Comparison of ENCODE assay signal across 8 cellular contexts in the genomic region with DNA sequence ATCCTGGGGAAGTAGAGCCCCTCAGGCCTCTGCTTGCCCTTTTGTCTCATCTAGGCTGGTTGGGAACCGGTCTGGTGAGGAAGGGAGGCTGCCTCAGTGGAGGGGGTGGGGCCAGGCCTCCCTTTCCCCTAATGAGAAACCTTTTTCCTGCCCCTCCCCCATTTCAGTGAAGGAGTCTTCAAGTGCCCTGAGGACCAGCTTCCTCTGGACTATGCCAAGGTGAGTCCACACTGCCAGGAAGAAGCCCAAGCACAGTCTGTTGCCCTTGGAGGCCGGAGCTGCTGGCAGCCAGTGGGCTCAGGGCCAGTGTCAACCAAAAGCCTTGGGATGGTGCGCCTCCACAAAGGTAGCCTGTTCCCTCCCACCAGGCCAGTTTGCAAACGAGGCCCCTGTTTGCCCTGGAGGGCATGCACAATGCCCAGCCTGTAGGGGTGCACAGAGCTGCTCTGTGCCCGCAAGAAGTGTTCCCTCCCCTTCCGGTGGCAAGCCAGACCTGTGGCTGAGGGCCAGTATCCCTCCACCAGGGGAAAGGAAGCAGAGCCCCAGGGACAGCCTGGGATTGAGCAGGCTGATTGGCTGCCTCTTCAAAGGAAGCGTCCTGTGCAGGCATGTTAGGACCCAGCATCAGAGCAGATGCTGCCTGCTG. TPM values are rescaled to one million over a fixed set of nuclear protein-coding genes. Genes with fewer than 3 reads are reported as not detected.
DNase-seq lines count a peak whose midpoint lies in the region; ATAC-seq and TF ChIP-seq lines count a peak whose summit lies in the region.

No MANE protein-coding gene starts in this region.

- H3K9me3 ChIP-seq in BLaER1 treated with 17β-estradiol and CSF1 and Interleukin-3, amounts not matched to agents 10 nM and 100 nM (replicated peaks in 1 of 11): no peaks in the 10 kb centered on the region
- no peaks in the 10 kb centered on the region for H3K9me3 ChIP-seq in duodenal mucosa (ENCODE audit: control insufficient read depth in 1 of 2, low read length in 2 of 2)
- no peaks in the 10 kb centered on the region for H3K9me3 ChIP-seq in neural cell (ENCODE audit: low read length)

- peaks cover 43% of the 10 kb centered on the region for H3K79me2 ChIP-seq in neural cell (replicated peaks; ENCODE audit: insufficient read depth, low read length)

- H3K4me2 ChIP-seq in BLaER1 treated with 17β-estradiol and CSF1 and Interleukin-3, amounts not matched to agents 10 nM and 100 nM: peak overlapping the region; percentile 84 to 100 (median 97)
- H3K4me2 ChIP-seq in neural cell (ENCODE audit: low read length): no peak overlapping the region

- H3K4me3 ChIP-seq in BLaER1 treated with 17β-estradiol and CSF1 and Interleukin-3, amounts not matched to agents 10 nM and 100 nM: peak overlapping the region in 6 of 10 experiments; percentile 78 to 99 (median 94); a peak in 9 of 20 replicates
- H3K4me3 ChIP-seq in duodenal mucosa (ENCODE audit: low read depth in 1 of 2, low read length in 2 of 2) (peak overlapping the region; percentile 59 to 99), neural cell (ENCODE audit: low read length) (peak overlapping the region; percentile 84)

- no peak overlapping the region for H2AFZ ChIP-seq in neural cell (ENCODE audit: low read depth, low read length)

- peak overlapping the region in 8 of 11 experiments; percentile 14 to 95 (median 92); a peak in 13 of 22 replicates for H3K27ac ChIP-seq in BLaER1 treated with 17β-estradiol and CSF1 and Interleukin-3, amounts not matched to agents 10 nM and 100 nM
- H3K27ac ChIP-seq in duodenal mucosa (ENCODE audit: low read depth, low read length) (peak overlapping the region; percentile 99), neural cell (ENCODE audit: low read length) (peak overlapping the region; percentile 97)

- H4K20me1 ChIP-seq in BLaER1 treated with 17β-estradiol and CSF1 and Interleukin-3, amounts not matched to agents 10 nM and 100 nM: peaks cover 73 to 86% (median 77%) of the 10 kb centered on the region in 11 experiments
- H4K20me1 ChIP-seq in neural cell (ENCODE audit: insufficient read depth): peaks cover 28% of the 10 kb centered on the region

- TF ChIP-seq CTCF in neural cell (IDR thresholded peaks at IDR 0.05; ENCODE audit: poor library complexity, severe bottlenecking): no peak
- TF ChIP-seq CTCF in GM10266 (IDR thresholded peaks at IDR 0.05; ENCODE audit: control insufficient read depth, insufficient read depth, low read depth, missing control alignments): no peak

- peaks cover 52 to 65% (median 61%) of the 10 kb centered on the region in 11 experiments for H3K36me3 ChIP-seq in BLaER1 treated with 17β-estradiol and CSF1 and Interleukin-3, amounts not matched to agents 10 nM and 100 nM
- peaks cover 20 to 38% of the 10 kb centered on the region in 2 donors for H3K36me3 ChIP-seq in duodenal mucosa (ENCODE audit: control insufficient read depth in 1 of 2, insufficient read depth in 2 of 2, low read length in 2 of 2)
- peaks cover 22% of the 10 kb centered on the region for H3K36me3 ChIP-seq in neural cell (ENCODE audit: insufficient read depth, low read length)

- H3K27me3 ChIP-seq in BLaER1 treated with 17β-estradiol and CSF1 and Interleukin-3, amounts not matched to agents 10 nM and 100 nM: no peaks in the 10 kb centered on the region
- no peaks in the 10 kb centered on the region for H3K27me3 ChIP-seq in duodenal mucosa (ENCODE audit: control insufficient read depth in 1 of 2, insufficient read depth in 2 of 2, low read length in 2 of 2)
- no peaks in the 10 kb centered on the region for H3K27me3 ChIP-seq in neural cell (ENCODE audit: insufficient read depth, low read depth, low read length)

- H3K9me2 ChIP-seq in neural cell (ENCODE audit: insufficient read depth, low read length): no peaks in the 10 kb centered on the region

- ATAC-seq in GM21576 (IDR thresholded peaks at IDR 0.05; ENCODE audit: unreplicated experiment) (no peak), GM19395 (IDR thresholded peaks at IDR 0.05; ENCODE audit: unreplicated experiment) (no peak)

- TF ChIP-seq EP300 in neural cell (conservative IDR thresholded peaks at IDR 0.05; ENCODE audit: poor library complexity, severe bottlenecking): no peak

- no peak for TF ChIP-seq RAD21 in neural cell (conservative IDR thresholded peaks at IDR 0.05)

- peaks cover 4% of the 10 kb centered on the region for H3F3A ChIP-seq in neural cell (ENCODE audit: insufficient read depth, low read length, poor library complexity, severe bottlenecking)

- peak overlapping the region; percentile 88 to 98 (median 92); a peak in 21 of 22 replicates for H3K9ac ChIP-seq in BLaER1 treated with 17β-estradiol and CSF1 and Interleukin-3, amounts not matched to agents 10 nM and 100 nM
- H3K9ac ChIP-seq in duodenal mucosa (ENCODE audit: low read depth in 1 of 2, low read length in 2 of 2) (peak overlapping the region; percentile 95 to 99), neural cell (ENCODE audit: low read length) (peak overlapping the region; percentile 99)

- DNase-seq in NCI-H2196 (lab: John Stamatoyannopoulos, UW; ENCODE audit: unreplicated experiment) (peak; percentile 85), DMS153 (lab: John Stamatoyannopoulos, UW) (no peak), GM10266 (ENCODE audit: extremely low spot score) (no peak)

- H3K4me1 ChIP-seq in BLaER1 treated with 17β-estradiol and CSF1 and Interleukin-3, amounts not matched to agents 10 nM and 100 nM: peaks cover 37 to 61% (median 47%) of the 10 kb centered on the region in 10 experiments
- peaks cover 48 to 59% of the 10 kb centered on the region in 2 donors for H3K4me1 ChIP-seq in duodenal mucosa (ENCODE audit: control insufficient read depth in 1 of 2, insufficient read depth in 2 of 2, low read length in 2 of 2)

TF ChIP-seq in neural cell, 6 proteins besides CTCF, POLR2A, EP300 and RAD21:
- TF ChIP-seq MXI1 (conservative IDR thresholded peaks at IDR 0.05; ENCODE audit: poor library complexity, severe bottlenecking): no peak

RNA-seq across cellular contexts. Expression of gene TRAF4, which starts 3.4 kb away (rescaled TPM):
- 139 and 146 TPM in 2 replicates for polyA plus RNA-seq in neural cell
- 75.7 and 99.8 TPM in 2 replicates for polyA minus RNA-seq in neural cell

RNA-seq across cellular contexts. Expression of gene NEK8, which starts 18.6 kb away (rescaled TPM):
- polyA plus RNA-seq in neural cell: 1.5 and 2.0 TPM in 2 replicates
- polyA minus RNA-seq in neural cell: 0.24 and 0.93 TPM in 2 replicates

RNA-seq across cellular contexts. Expression of gene TLCD1, which starts 21.1 kb away (rescaled TPM):
- polyA plus RNA-seq in neural cell: not detected in 2 replicates
- polyA minus RNA-seq in neural cell: not detected in 2 replicates

RNA-seq across cellular contexts. Expression of gene RPL23A, which starts 27.4 kb away (rescaled TPM):
- 292 and 297 TPM in 2 replicates for polyA plus RNA-seq in neural cell
- polyA minus RNA-seq in neural cell: 108 and 122 TPM in 2 replicates

RNA-seq across cellular contexts. Expression of gene RAB34, which starts 29.5 kb away (rescaled TPM):
- polyA plus RNA-seq in neural cell: 3.4 and 9.3 TPM in 2 replicates
- 1.7 and 2.4 TPM in 2 replicates for polyA minus RNA-seq in neural cell
